In genomic region chr14:93951798-93952540, GRCh38 we compare ENCODE assay signal across 19 cellular contexts. TPM values are rescaled to one million over a fixed set of nuclear protein-coding genes. Genes with fewer than 3 reads are reported as not detected.
DNase-seq lines count a peak whose midpoint lies in the region; ATAC-seq and TF ChIP-seq lines count a peak whose summit lies in the region.
"Had no signal": no experiment of that assay in that cellular context is flagged by ENCODE, and none has a peak within 500 bp of the region (broad histone marks: within the 10 kb centered on the region; RNA-seq: fewer than 3 reads in every experiment).

No MANE protein-coding gene starts in this region.

- H3K27ac ChIP-seq in HL-60 (replicated peaks) (0 out of 2 replicates have a peak overlapping the region, but pooled peaks have one; percentile 28), SU-DHL-6 (ENCODE audit: low read depth, low read length) (peak overlapping the region; percentile 34)
- H3K27ac ChIP-seq: breast epithelium, SJCRH30, tibial nerve had no signal

- H2AFZ ChIP-seq in SU-DHL-6 (ENCODE audit: low read depth, low read length, severe bottlenecking): no peak overlapping the region

- H3K27me3 ChIP-seq in HL-60 (ENCODE audit: insufficient read depth, poor library complexity, severe bottlenecking) (no peaks in the 10 kb centered on the region), SU-DHL-6 (ENCODE audit: low read length) (no peaks in the 10 kb centered on the region)
- H3K27me3 ChIP-seq: breast epithelium, SJCRH30, tibial nerve had no signal

- TF ChIP-seq CTCF in HL-60 (IDR thresholded peaks at IDR 0.05; ENCODE audit: insufficient read depth, low read length) (no peak), SU-DHL-6 (IDR thresholded peaks at IDR 0.05; ENCODE audit: insufficient read depth, low read length, poor library complexity, severe bottlenecking) (no peak)

- H3K9ac ChIP-seq in SU-DHL-6 (ENCODE audit: low read length): no peak overlapping the region

- peak overlapping the region; percentile 55 for H3K27ac Mint-ChIP-seq in activated CD4-positive, alpha-beta T cell treated with anti-CD3 and anti-CD28 coated beads, Interleukin-2, amount 10 ng/mL, durations not matched to agents 24 days and 14 days
- no peak overlapping the region for H3K27ac Mint-ChIP-seq in stimulated activated naive B cell treated with anti-CD40 and anti-IgM and Interleukin-4, amounts not matched to agents 10 μg/mL and 1 μg/mL and 100 μg/mL, for 72 hours
- H3K27ac Mint-ChIP-seq: nephron progenitor cell had no signal

- no peak for ATAC-seq in stimulated activated naive B cell treated with anti-CD40 and anti-IgM and Interleukin-4, amounts not matched to agents 10 μg/mL and 1 μg/mL and 100 μg/mL, for 72 hours (replicated peaks)
- no peak for ATAC-seq in GM19452 (IDR thresholded peaks at IDR 0.05; ENCODE audit: unreplicated experiment)
- ATAC-seq: activated CD8-positive, alpha-beta T cell treated with anti-CD3 and anti-CD28 coated beads, Interleukin-2, amount 10 ng/mL, durations not matched to agents 7 days and 5 days had no signal

- H3K36me3 ChIP-seq in SU-DHL-6 (ENCODE audit: low read length): peaks cover 3% of the 10 kb centered on the region
- H3K36me3 ChIP-seq: breast epithelium, SJCRH30, tibial nerve had no signal

- H3K9me3 Mint-ChIP-seq in activated CD4-positive, alpha-beta T cell treated with anti-CD3 and anti-CD28 coated beads, Interleukin-2, amount 10 ng/mL, durations not matched to agents 24 days and 14 days: no peaks in the 10 kb centered on the region
- no peaks in the 10 kb centered on the region for H3K9me3 Mint-ChIP-seq in stimulated activated naive B cell treated with anti-CD40 and anti-IgM and Interleukin-4, amounts not matched to agents 10 μg/mL and 1 μg/mL and 100 μg/mL, for 72 hours
- H3K9me3 Mint-ChIP-seq: nephron progenitor cell had no signal

- H3K36me3 Mint-ChIP-seq in activated CD4-positive, alpha-beta T cell treated with anti-CD3 and anti-CD28 coated beads, Interleukin-2, amount 10 ng/mL, durations not matched to agents 24 days and 14 days (ENCODE audit: low read depth): peaks cover 46% of the 10 kb centered on the region
- H3K36me3 Mint-ChIP-seq in stimulated activated naive B cell treated with anti-CD40 and anti-IgM and Interleukin-4, amounts not matched to agents 10 μg/mL and 1 μg/mL and 100 μg/mL, for 72 hours: peaks cover 0 to 3% of the 10 kb centered on the region in 2 donors

- H3K4me3 ChIP-seq in HL-60 (replicated peaks; ENCODE audit: insufficient read depth, low read length) (no peak overlapping the region), SU-DHL-6 (ENCODE audit: insufficient read depth, low read length, poor library complexity, severe bottlenecking) (no peak overlapping the region)
- H3K4me3 ChIP-seq: breast epithelium, lung, SJCRH30, tibial nerve had no signal

- H3K4me2 ChIP-seq in SU-DHL-6 (ENCODE audit: low read depth, low read length, poor library complexity, severe bottlenecking): no peak overlapping the region

- H3F3A ChIP-seq in SU-DHL-6 (ENCODE audit: insufficient read depth): 0 out of 2 replicates have a peak, but pooled peaks cover 9% of the 10 kb centered on the region

- H3K27me3 Mint-ChIP-seq in activated CD4-positive, alpha-beta T cell treated with anti-CD3 and anti-CD28 coated beads, Interleukin-2, amount 10 ng/mL, durations not matched to agents 24 days and 14 days: no peaks in the 10 kb centered on the region
- H3K27me3 Mint-ChIP-seq in stimulated activated naive B cell treated with anti-CD40 and anti-IgM and Interleukin-4, amounts not matched to agents 10 μg/mL and 1 μg/mL and 100 μg/mL, for 72 hours: peaks cover 9 to 22% of the 10 kb centered on the region in 2 donors

- H3K4me3 Mint-ChIP-seq in activated CD4-positive, alpha-beta T cell treated with anti-CD3 and anti-CD28 coated beads, Interleukin-2, amount 10 ng/mL, durations not matched to agents 24 days and 14 days: no peak overlapping the region
- H3K4me3 Mint-ChIP-seq in stimulated activated naive B cell treated with anti-CD40 and anti-IgM and Interleukin-4, amounts not matched to agents 10 μg/mL and 1 μg/mL and 100 μg/mL, for 72 hours: no peak overlapping the region
- H3K4me3 Mint-ChIP-seq: activated CD8-positive, alpha-beta T cell treated with anti-CD3 and anti-CD28 coated beads, Interleukin-2, amount 10 ng/mL, durations not matched to agents 7 days and 5 days; nephron progenitor cell had no signal

- H3K9me3 ChIP-seq in SU-DHL-6 (ENCODE audit: insufficient read depth, low read length): no peaks in the 10 kb centered on the region
- H3K9me3 ChIP-seq: breast epithelium, SJCRH30, tibial nerve had no signal

- H3K79me2 ChIP-seq in SU-DHL-6 (ENCODE audit: insufficient read depth, low read length): no peaks in the 10 kb centered on the region

- no peak for DNase-seq in activated CD4-positive, alpha-beta T cell treated with anti-CD3 and anti-CD28 coated beads, Interleukin-2, amount 10 ng/mL, durations not matched to agents 24 days and 14 days
- no peak for DNase-seq in activated CD4-positive, alpha-beta T cell treated with anti-CD3 and anti-CD28 coated beads, Interleukin-2, amount 50 U/mL, for 1 hour
- DNase-seq in HL-60 (ENCODE audit: low read depth in 1 of 2, low spot score in 1 of 2) (no peak), kidney tubule cell (ENCODE audit: low spot score) (peak; percentile 71), nucleus accumbens (lab: John Stamatoyannopoulos, UW) (no peak)
- DNase-seq in stimulated activated naive B cell treated with anti-CD40 and anti-IgM and Interleukin-4, amounts not matched to agents 10 μg/mL and 1 μg/mL and 100 μg/mL, for 72 hours: no peak
- DNase-seq: activated CD8-positive, alpha-beta T cell treated with anti-CD3 and anti-CD28 coated beads, Interleukin-2, amount 10 ng/mL, durations not matched to agents 7 days and 5 days; activated naive CD4-positive, alpha-beta T cell; effector CD8-positive, alpha-beta T cell; NCI-H2081 treated with DMSO at 0.1 percent for 48 hours; nephron progenitor cell; retina; SJCRH30; stimulated activated CD4-positive, alpha-beta T cell treated with anti-CD3 and anti-CD28 coated beads, Interleukin-1b, Interleukin-23, amount 100 ng/mL, for 48 hours had no signal

- no peaks in the 10 kb centered on the region for H4K20me1 ChIP-seq in SU-DHL-6 (ENCODE audit: low read depth, low read length)

- H3K4me1 Mint-ChIP-seq in activated CD4-positive, alpha-beta T cell treated with anti-CD3 and anti-CD28 coated beads, Interleukin-2, amount 10 ng/mL, durations not matched to agents 24 days and 14 days: peaks cover 60% of the 10 kb centered on the region
- H3K4me1 Mint-ChIP-seq in stimulated activated naive B cell treated with anti-CD40 and anti-IgM and Interleukin-4, amounts not matched to agents 10 μg/mL and 1 μg/mL and 100 μg/mL, for 72 hours: peaks cover 34 to 43% of the 10 kb centered on the region in 2 donors

- no peaks in the 10 kb centered on the region for H3K9me2 ChIP-seq in SU-DHL-6 (replicated peaks; ENCODE audit: insufficient read depth, low read length)

- intact Hi-C loops in activated CD4-positive, alpha-beta T cell treated with anti-CD3 and anti-CD28 coated beads, Interleukin-2, amount 10 ng/mL, durations not matched to agents 24 days and 14 days (cut with micrococcal nuclease): loop anchor here (1.0 kb wide), 1 partner anchor 13 kb away; no protein-coding TSS in a partner anchor

RNA-seq across cellular contexts. Expression of gene ASB2, which starts 24.4 kb away (rescaled TPM):
- total RNA-seq in activated CD4-positive, alpha-beta T cell treated with anti-CD3 and anti-CD28 coated beads, Interleukin-2, amount 10 ng/mL, durations not matched to agents 24 days and 14 days: 21.1 and 21.6 TPM in 2 replicates

RNA-seq across cellular contexts. Expression of gene FAM181A, which starts 24.8 kb away (rescaled TPM):
- total RNA-seq in activated CD4-positive, alpha-beta T cell treated with anti-CD3 and anti-CD28 coated beads, Interleukin-2, amount 10 ng/mL, durations not matched to agents 24 days and 14 days: not detected in 2 replicates
- total RNA-seq: activated CD8-positive, alpha-beta T cell treated with anti-CD3 and anti-CD28 coated beads, Interleukin-2, amount 10 ng/mL, durations not matched to agents 7 days and 5 days; breast epithelium; SJCRH30; tibial nerve had no signal

RNA-seq across cellular contexts. Expression of gene CCDC197, which starts 45.1 kb away (rescaled TPM):
- total RNA-seq in activated CD4-positive, alpha-beta T cell treated with anti-CD3 and anti-CD28 coated beads, Interleukin-2, amount 10 ng/mL, durations not matched to agents 24 days and 14 days: not detected in 2 replicates
- total RNA-seq: activated CD8-positive, alpha-beta T cell treated with anti-CD3 and anti-CD28 coated beads, Interleukin-2, amount 10 ng/mL, durations not matched to agents 7 days and 5 days; breast epithelium; lung; SJCRH30; tibial nerve had no signal
